ENCODE assay signal across 11 cellular contexts in the genomic region with DNA sequence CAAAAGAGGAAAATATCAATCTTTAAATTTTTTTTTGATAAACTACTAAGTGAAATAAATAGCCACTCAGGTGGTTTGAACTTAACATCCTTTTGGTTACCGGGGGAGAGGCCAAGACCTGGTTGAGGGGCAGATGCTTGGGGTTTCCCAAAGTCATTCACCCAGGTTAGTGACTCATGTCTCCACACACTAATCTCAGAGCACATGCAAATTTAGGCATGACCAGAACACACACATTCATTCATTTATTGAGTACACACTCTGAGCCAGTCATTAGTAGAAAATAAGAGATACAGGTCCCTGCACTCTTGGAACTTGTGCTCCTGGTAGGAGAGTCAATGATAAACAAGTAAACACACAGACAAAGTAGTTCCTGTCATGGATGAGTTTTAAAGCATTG. TPM values are rescaled to one million over a fixed set of nuclear protein-coding genes. Genes with fewer than 3 reads are reported as not detected.
DNase-seq lines count a peak whose midpoint lies in the region; ATAC-seq and TF ChIP-seq lines count a peak whose summit lies in the region.
"Had no signal": no experiment of that assay in that cellular context is flagged by ENCODE, and none has a peak within 500 bp of the region (broad histone marks: within the 10 kb centered on the region; RNA-seq: fewer than 3 reads in every experiment).

No MANE protein-coding gene starts in this region.

- H3K27ac Mint-ChIP-seq in stimulated activated naive CD8-positive, alpha-beta T cell treated with anti-CD3 and anti-CD28 coated beads, Interleukin-15, amount 100 ng/mL, for 72 hours = no peak overlapping the region
- H3K27ac Mint-ChIP-seq: nephron had no signal

- no peak overlapping the region for H3K4me2 ChIP-seq in hepatocyte

- no peaks in the 10 kb centered on the region for H3K79me2 ChIP-seq in hepatocyte

- intact Hi-C loops in lower leg skin (cut with DNase I; ENCODE audit: low total_unique reads) = no loop called here

- no peaks in the 10 kb centered on the region for H4K20me1 ChIP-seq in hepatocyte (ENCODE audit: insufficient read depth, poor library complexity, severe bottlenecking)

- H3K36me3 ChIP-seq in hepatocyte (replicated peaks; ENCODE audit: insufficient read depth, low read depth) = no peaks in the 10 kb centered on the region

- no peak overlapping the region for H3K4me3 Mint-ChIP-seq in stimulated activated naive CD8-positive, alpha-beta T cell treated with anti-CD3 and anti-CD28 coated beads, Interleukin-15, amount 100 ng/mL, for 72 hours
- H3K4me3 Mint-ChIP-seq: nephron had no signal

- 100% methylated on average over 1 of the region's 1 CpG for WGBS in hepatocyte (ENCODE audit: low lambda C conversion rate, missing lambda C conversion rate)
- 87 to 92% methylated on average over 1 of the region's 1 CpG for WGBS in lower leg skin, 2 donors

- H3K4me1 ChIP-seq in hepatocyte (ENCODE audit: insufficient read depth) = no peaks in the 10 kb centered on the region

- no peak overlapping the region for H3K4me3 ChIP-seq in hepatocyte
- no peak overlapping the region for H3K4me3 ChIP-seq in lower leg skin (ENCODE audit: low read depth, poor library complexity, severe bottlenecking)

- no peak for TF ChIP-seq CTCF in hepatocyte (IDR thresholded peaks at IDR 0.05; ENCODE audit: poor library complexity)
- no peak for TF ChIP-seq CTCF in lower leg skin (IDR thresholded peaks at IDR 0.05)

- no peak overlapping the region for H3K27ac ChIP-seq in hepatocyte

- peaks cover 60% of the 10 kb centered on the region for H3K27me3 Mint-ChIP-seq in stimulated activated naive CD8-positive, alpha-beta T cell treated with anti-CD3 and anti-CD28 coated beads, Interleukin-15, amount 100 ng/mL, for 72 hours

- ATAC-seq in GM21723 (IDR thresholded peaks at IDR 0.05; ENCODE audit: unreplicated experiment) (peak; percentile 66), HG03432 (IDR thresholded peaks at IDR 0.05; ENCODE audit: unreplicated experiment) (peak; percentile 85)
- ATAC-seq in stimulated activated naive CD8-positive, alpha-beta T cell treated with anti-CD3 and anti-CD28 coated beads, Interleukin-15, amount 100 ng/mL, for 72 hours = peak; percentile 99
- ATAC-seq: Panc1 had no signal

- peak; percentile 12 for DNase-seq in stimulated activated CD4-positive, alpha-beta T cell treated with anti-CD3 and anti-CD28 coated beads, Interleukin-4, amount 100 ng/mL, for 24 hours
- no peak for DNase-seq in stimulated activated CD4-positive, alpha-beta T cell treated with anti-CD3 and anti-CD28 coated beads, Interleukin-15, amount 100 ng/mL, for 24 hours
- peak; percentile 8 to 61 for DNase-seq in stimulated activated naive CD8-positive, alpha-beta T cell treated with anti-CD3 and anti-CD28 coated beads, Interleukin-15, amount 100 ng/mL, for 72 hours
- DNase-seq in hepatocyte (ENCODE audit: low spot score) (no peak), lower leg skin (ENCODE audit: low spot score in 2 of 2) (no peak), NCI-H2227 treated with DMSO at 0.1 percent for 48 hours (lab: John Stamatoyannopoulos, UW) (no peak)
- DNase-seq: hypothalamus had no signal

- H2AFZ ChIP-seq in hepatocyte = no peak overlapping the region

- TF ChIP-seq POLR2A in lower leg skin (IDR thresholded peaks at IDR 0.05) = no peak

- peaks cover 0 to 5% of the 10 kb centered on the region in 2 donors for H3K9me3 Mint-ChIP-seq in stimulated activated naive CD8-positive, alpha-beta T cell treated with anti-CD3 and anti-CD28 coated beads, Interleukin-15, amount 100 ng/mL, for 72 hours
- H3K9me3 Mint-ChIP-seq: nephron had no signal

- H3K4me1 Mint-ChIP-seq in stimulated activated naive CD8-positive, alpha-beta T cell treated with anti-CD3 and anti-CD28 coated beads, Interleukin-15, amount 100 ng/mL, for 72 hours = peaks cover 8% of the 10 kb centered on the region
- H3K4me1 Mint-ChIP-seq: nephron had no signal

- no peaks in the 10 kb centered on the region for H3K9me3 ChIP-seq in hepatocyte (ENCODE audit: low read depth)

- no peaks in the 10 kb centered on the region for H3K9me2 ChIP-seq in hepatocyte (replicated peaks; ENCODE audit: insufficient read depth)

- H3K27me3 ChIP-seq in hepatocyte = peaks cover 28% of the 10 kb centered on the region

RNA-seq across cellular contexts. Expression of a gene that starts 7.3 kb away (rescaled TPM):
- 1.5 and 2.0 TPM in 2 replicates for total RNA-seq in hepatocyte
- polyA plus RNA-seq in hepatocyte = 1.8 and 2.3 TPM in 2 replicates
- total RNA-seq in lower leg skin = 1 to 10 TPM; 1.8 to 4.0 (median 2.4) TPM

RNA-seq across cellular contexts. Expression of a gene that starts 40.4 kb away (rescaled TPM):
- total RNA-seq in hepatocyte = 0.56 TPM in 1 of 2 replicates, not detected in the other
- polyA plus RNA-seq in hepatocyte = 0.13 TPM in 1 of 2 replicates, not detected in the other
- total RNA-seq in lower leg skin = 1 to 10 TPM in 3 of 4 donors, under 1 TPM in 1; 0.91 to 3.6 (median 2.7) TPM

Comparison
In these comparisons a context has a peak if more than half of its experiments do, and no peak if none do; other contexts are left out.
1. DNase-seq: peak in stimulated activated CD4-positive, alpha-beta T cell treated with anti-CD3 and anti-CD28 coated beads, Interleukin-4, amount 100 ng/mL, for 24 hours (single experiment) and stimulated activated naive CD8-positive, alpha-beta T cell treated with anti-CD3 and anti-CD28 coated beads, Interleukin-15, amount 100 ng/mL, for 72 hours (2 of 2); none in stimulated activated CD4-positive, alpha-beta T cell treated with anti-CD3 and anti-CD28 coated beads, Interleukin-15, amount 100 ng/mL, for 24 hours (single experiment), hepatocyte (single experiment), lower leg skin (0 of 2) and NCI-H2227 treated with DMSO at 0.1 percent for 48 hours (single experiment).
2. Peak in every context shown above with its lines, with median percentiles within 50 percentile points of each other: ATAC-seq.